1 cellular context compared by ENCODE assay signal in genomic region chr3:45165497-45166282, GRCh38.
TF ChIP-seq lines count a peak whose summit lies in the region.

No MANE protein-coding gene starts in this region.

TF ChIP-seq in HCT116, 20 proteins besides CTCF, POLR2A, EP300 and RAD21:
- no peak for TF ChIP-seq REST (IDR thresholded peaks at IDR 0.05; ENCODE audit: low read depth)
TF ChIP-seq in HCT116: peak in this region for 0.
